Comparison of ENCODE assay signal across 2 cellular contexts in the genomic region with DNA sequence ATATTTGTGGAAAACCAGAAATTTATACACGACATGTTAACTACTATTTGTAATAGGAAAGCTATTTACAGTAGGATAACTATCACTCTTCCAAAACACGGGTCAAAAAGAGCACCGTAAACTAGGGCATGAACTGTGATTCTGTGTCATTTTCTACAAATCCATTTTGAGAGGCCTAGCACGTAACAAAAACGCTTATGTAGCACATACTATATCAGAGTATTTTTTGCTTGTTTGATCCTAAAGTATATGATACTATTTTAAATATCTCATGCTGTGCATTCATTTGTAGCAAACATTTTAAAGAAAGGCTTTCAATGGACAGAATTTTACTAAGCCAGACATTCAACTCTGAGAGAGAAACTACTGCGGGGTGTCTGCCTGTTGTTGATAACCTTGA.
A peak's percentile ranks its signal among the peaks of the same experiment; 100 is the strongest.
TF ChIP-seq lines count a peak whose summit lies in the region.

No MANE protein-coding gene starts in this region.

TF ChIP-seq in A549, 52 proteins besides CTCF, POLR2A, EP300 and RAD21 (continued from another document):
- TF ChIP-seq, protein P1, sequence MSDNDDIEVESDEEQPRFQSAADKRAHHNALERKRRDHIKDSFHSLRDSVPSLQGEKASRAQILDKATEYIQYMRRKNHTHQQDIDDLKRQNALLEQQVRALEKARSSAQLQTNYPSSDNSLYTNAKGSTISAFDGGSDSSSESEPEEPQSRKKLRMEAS (IDR thresholded peaks at IDR 0.05), result no peak
- TF ChIP-seq SMC3 (IDR thresholded peaks at IDR 0.05) (no peak), RCOR1 (IDR thresholded peaks at IDR 0.05; ENCODE audit: low read depth, low read length) (no peak), MAFK (IDR thresholded peaks at IDR 0.05; ENCODE audit: partially characterized antibody) (peak; percentile 35)
TF ChIP-seq in A549: peak in this region for 1.

TF ChIP-seq in GM23338, 12 proteins besides CTCF, POLR2A, EP300 and RAD21:
- TF ChIP-seq, protein P2, sequence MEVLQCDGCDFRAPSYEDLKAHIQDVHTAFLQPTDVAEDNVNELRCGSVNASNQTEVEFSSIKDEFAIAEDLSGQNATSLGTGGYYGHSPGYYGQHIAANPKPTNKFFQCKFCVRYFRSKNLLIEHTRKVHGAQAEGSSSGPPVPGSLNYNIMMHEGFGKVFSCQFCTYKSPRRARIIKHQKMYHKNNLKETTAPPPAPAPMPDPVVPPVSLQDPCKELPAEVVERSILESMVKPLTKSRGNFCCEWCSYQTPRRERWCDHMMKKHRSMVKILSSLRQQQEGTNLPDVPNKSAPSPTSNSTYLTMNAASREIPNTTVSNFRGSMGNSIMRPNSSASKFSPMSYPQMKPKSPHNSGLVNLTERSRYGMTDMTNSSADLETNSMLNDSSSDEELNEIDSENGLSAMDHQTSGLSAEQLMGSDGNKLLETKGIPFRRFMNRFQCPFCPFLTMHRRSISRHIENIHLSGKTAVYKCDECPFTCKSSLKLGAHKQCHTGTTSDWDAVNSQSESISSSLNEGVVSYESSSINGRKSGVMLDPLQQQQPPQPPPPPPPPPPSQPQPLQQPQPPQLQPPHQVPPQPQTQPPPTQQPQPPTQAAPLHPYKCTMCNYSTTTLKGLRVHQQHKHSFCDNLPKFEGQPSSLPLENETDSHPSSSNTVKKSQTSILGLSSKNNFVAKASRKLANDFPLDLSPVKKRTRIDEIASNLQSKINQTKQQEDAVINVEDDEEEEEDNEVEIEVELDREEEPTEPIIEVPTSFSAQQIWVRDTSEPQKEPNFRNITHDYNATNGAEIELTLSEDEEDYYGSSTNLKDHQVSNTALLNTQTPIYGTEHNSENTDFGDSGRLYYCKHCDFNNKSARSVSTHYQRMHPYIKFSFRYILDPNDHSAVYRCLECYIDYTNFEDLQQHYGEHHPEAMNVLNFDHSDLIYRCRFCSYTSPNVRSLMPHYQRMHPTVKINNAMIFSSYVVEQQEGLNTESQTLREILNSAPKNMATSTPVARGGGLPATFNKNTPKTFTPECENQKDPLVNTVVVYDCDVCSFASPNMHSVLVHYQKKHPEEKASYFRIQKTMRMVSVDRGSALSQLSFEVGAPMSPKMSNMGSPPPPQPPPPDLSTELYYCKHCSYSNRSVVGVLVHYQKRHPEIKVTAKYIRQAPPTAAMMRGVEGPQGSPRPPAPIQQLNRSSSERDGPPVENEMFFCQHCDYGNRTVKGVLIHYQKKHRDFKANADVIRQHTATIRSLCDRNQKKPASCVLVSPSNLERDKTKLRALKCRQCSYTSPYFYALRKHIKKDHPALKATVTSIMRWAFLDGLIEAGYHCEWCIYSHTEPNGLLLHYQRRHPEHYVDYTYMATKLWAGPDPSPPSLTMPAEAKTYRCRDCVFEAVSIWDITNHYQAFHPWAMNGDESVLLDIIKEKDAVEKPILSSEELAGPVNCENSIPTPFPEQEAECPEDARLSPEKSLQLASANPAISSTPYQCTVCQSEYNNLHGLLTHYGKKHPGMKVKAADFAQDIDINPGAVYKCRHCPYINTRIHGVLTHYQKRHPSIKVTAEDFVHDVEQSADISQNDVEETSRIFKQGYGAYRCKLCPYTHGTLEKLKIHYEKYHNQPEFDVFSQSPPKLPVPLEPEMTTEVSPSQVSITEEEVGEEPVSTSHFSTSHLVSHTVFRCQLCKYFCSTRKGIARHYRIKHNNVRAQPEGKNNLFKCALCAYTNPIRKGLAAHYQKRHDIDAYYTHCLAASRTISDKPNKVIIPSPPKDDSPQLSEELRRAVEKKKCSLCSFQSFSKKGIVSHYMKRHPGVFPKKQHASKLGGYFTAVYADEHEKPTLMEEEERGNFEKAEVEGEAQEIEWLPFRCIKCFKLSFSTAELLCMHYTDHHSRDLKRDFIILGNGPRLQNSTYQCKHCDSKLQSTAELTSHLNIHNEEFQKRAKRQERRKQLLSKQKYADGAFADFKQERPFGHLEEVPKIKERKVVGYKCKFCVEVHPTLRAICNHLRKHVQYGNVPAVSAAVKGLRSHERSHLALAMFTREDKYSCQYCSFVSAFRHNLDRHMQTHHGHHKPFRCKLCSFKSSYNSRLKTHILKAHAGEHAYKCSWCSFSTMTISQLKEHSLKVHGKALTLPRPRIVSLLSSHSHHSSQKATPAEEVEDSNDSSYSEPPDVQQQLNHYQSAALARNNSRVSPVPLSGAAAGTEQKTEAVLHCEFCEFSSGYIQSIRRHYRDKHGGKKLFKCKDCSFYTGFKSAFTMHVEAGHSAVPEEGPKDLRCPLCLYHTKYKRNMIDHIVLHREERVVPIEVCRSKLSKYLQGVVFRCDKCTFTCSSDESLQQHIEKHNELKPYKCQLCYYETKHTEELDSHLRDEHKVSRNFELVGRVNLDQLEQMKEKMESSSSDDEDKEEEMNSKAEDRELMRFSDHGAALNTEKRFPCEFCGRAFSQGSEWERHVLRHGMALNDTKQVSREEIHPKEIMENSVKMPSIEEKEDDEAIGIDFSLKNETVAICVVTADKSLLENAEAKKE (CRISPR knock-in tag; IDR thresholded peaks at IDR 0.05), result no peak
- TF ChIP-seq REST (IDR thresholded peaks at IDR 0.05; ENCODE audit: unreplicated experiment) (no peak), CREB1 (CRISPR knock-in tag; IDR thresholded peaks at IDR 0.05; ENCODE audit: low read depth) (no peak), POLR2AphosphoS5 (IDR thresholded peaks at IDR 0.05; ENCODE audit: low read depth) (no peak), EZH2 (IDR thresholded peaks at IDR 0.05; ENCODE audit: low read depth, unreplicated experiment) (no peak), JUNB (IDR thresholded peaks at IDR 0.05; ENCODE audit: unreplicated experiment) (no peak), STAT1 (IDR thresholded peaks at IDR 0.05; ENCODE audit: unreplicated experiment) (no peak), ZNF114 (CRISPR knock-in tag; IDR thresholded peaks at IDR 0.05) (no peak), NANOG (IDR thresholded peaks at IDR 0.05; ENCODE audit: borderline replicate concordance) (no peak), ZNF331 (CRISPR knock-in tag; IDR thresholded peaks at IDR 0.05; ENCODE audit: low read depth) (no peak), EZH2phosphoT487 (IDR thresholded peaks at IDR 0.05; ENCODE audit: unreplicated experiment) (no peak)
- TF ChIP-seq, protein P3, sequence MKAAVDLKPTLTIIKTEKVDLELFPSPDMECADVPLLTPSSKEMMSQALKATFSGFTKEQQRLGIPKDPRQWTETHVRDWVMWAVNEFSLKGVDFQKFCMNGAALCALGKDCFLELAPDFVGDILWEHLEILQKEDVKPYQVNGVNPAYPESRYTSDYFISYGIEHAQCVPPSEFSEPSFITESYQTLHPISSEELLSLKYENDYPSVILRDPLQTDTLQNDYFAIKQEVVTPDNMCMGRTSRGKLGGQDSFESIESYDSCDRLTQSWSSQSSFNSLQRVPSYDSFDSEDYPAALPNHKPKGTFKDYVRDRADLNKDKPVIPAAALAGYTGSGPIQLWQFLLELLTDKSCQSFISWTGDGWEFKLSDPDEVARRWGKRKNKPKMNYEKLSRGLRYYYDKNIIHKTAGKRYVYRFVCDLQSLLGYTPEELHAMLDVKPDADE (IDR thresholded peaks at IDR 0.05), result no peak
